ENCODE assay signal across 8 cellular contexts in the genomic region with DNA sequence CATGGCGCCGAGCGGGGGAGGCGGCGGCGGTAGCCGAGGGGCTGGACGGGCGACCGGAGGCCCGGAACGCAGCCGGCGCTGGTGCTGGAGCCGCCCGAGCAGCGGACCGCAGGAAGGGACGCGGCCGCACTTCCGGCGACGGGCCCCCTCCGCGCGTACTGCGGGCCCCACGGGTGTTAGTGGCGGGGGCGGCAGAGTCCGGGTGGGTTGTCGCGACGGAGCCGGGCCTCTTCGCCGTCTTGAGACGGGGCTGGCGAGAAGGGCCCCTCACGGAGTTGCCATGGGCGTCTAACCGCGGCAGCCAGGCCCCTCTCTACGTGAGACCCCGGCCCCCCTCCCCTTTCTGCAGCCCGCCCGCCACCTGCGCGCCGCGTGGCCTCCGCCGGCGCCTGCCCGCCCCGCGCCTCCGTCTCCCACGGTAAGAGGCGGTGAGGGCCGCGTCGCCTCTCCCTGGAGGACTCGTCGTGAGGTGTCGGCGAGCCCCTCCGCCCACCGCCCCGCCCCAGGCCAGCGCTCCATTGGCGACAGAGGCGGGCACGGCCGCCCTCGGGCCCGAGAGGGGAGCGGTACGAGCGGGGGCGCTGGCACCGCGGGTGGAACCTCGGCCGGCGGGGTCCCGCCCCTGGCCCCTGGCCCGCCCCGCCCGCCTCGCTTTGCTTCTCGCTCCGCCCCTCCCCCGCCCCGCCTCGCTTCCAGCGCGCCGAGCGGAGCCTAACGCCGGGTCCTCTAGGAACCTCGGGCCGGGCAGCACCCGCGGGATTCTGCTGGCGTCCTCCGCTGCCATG. TPM values are rescaled to one million over a fixed set of nuclear protein-coding genes. Genes with fewer than 3 reads are reported as not detected.
A peak's percentile ranks its signal among the peaks of the same experiment; 100 is the strongest.
DNase-seq lines count a peak whose midpoint lies in the region; ATAC-seq and TF ChIP-seq lines count a peak whose summit lies in the region.

A gene with protein sequence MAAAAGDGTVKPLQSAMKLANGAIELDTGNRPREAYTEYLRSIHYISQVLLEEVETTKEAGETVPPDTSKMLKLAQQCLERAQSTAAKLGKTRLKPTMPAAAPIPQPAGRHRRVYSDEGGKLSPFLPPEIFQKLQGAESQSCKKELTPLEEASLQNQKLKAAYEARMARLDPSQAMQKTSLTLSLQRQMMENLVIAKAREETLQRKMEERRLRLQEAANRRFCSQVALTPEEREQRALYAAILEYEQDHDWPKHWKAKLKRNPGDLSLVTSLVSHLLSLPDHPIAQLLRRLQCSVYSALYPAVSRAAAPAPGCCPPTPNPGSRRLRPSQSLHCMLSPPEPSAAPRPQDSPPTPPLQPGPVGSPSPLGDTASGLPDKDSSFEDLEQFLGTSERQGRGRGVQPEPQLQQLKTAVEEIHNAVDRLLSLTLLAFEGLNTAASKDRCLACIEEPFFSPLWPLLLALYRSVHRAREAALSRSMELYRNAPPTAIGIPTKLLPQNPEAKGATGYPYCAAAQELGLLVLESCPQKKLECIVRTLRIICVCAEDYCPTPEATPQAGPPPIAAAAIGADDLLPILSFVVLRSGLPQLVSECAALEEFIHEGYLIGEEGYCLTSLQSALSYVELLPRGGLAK (minus strand): TSS at position 40 of the 785 bp plus-strand sequence. CDS start 37 bp downstream, at position 3.
A gene with protein sequence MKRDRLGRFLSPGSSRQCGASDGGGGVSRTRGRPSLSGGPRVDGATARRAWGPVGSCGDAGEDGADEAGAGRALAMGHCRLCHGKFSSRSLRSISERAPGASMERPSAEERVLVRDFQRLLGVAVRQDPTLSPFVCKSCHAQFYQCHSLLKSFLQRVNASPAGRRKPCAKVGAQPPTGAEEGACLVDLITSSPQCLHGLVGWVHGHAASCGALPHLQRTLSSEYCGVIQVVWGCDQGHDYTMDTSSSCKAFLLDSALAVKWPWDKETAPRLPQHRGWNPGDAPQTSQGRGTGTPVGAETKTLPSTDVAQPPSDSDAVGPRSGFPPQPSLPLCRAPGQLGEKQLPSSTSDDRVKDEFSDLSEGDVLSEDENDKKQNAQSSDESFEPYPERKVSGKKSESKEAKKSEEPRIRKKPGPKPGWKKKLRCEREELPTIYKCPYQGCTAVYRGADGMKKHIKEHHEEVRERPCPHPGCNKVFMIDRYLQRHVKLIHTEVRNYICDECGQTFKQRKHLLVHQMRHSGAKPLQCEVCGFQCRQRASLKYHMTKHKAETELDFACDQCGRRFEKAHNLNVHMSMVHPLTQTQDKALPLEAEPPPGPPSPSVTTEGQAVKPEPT (plus strand): TSS at position 679 of the 785 bp plus-strand sequence. CDS start 104 bp downstream, at position 783.

- TF ChIP-seq CTCF in coronary artery (IDR thresholded peaks at IDR 0.05) = no peak

- peak within 1 kb of the TSS; percentile 95 for H3K4me3 ChIP-seq in coronary artery

- peak; percentile 75 to 83 for DNase-seq in NCI-H524 (lab: John Stamatoyannopoulos, UW)
- DNase-seq in NCI-H524 treated with DMSO at 0.1 percent for 48 hours (lab: John Stamatoyannopoulos, UW) = no peak
- DNase-seq in NCI-H226 = peak; percentile 73
- DNase-seq in activated CD4-positive, alpha-beta T cell treated with anti-CD3 and anti-CD28 coated beads for 4 hours = peak; percentile 85 to 92
- DNase-seq in coronary artery (ENCODE audit: low spot score) = peak; percentile 84
- peak; percentile 91 for DNase-seq in left lobe of liver (ENCODE audit: low spot score)
- peak; percentile 85 for DNase-seq in stimulated activated CD4-positive, alpha-beta T cell treated with anti-CD3 and anti-CD28 coated beads, Interleukin-2, amount 100 ng/mL, for 4 hours (ENCODE audit: low read depth)

- H3K27ac ChIP-seq in coronary artery = peak within 1 kb of the TSS; percentile 86 to 97

- peak; percentile 41 for ATAC-seq in HG02973 (IDR thresholded peaks at IDR 0.05; ENCODE audit: unreplicated experiment)
- ATAC-seq in left lobe of liver = peak; percentile 82

RNA-seq across cellular contexts. Expression of the first gene that starts in this region (rescaled TPM):
- 15.0 TPM for total RNA-seq in left lobe of liver

RNA-seq across cellular contexts. Expression of the second gene that starts in this region (rescaled TPM):
- total RNA-seq in left lobe of liver = 13.2 TPM
